Comparison of ENCODE assay signal across 8 cellular contexts in genomic region chr11:83194284-83195175, GRCh38. TPM values are rescaled to one million over a fixed set of nuclear protein-coding genes. Genes with fewer than 3 reads are reported as not detected.
A peak's percentile ranks its signal among the peaks of the same experiment; 100 is the strongest.
DNase-seq lines count a peak whose midpoint lies in the region; TF ChIP-seq lines count a peak whose summit lies in the region.

No MANE protein-coding gene starts in this region.

- H3K4me2 ChIP-seq in H9 (ENCODE audit: insufficient read depth, insufficient read length, low read length) (peak overlapping the region; percentile 91), Loucy (ENCODE audit: low read depth, low read length, poor library complexity, severe bottlenecking) (peak overlapping the region; percentile 100)

- H3K4me3 Mint-ChIP-seq in H9 = peak overlapping the region; percentile 97 to 99

- H3K9me3 ChIP-seq in H9 (ENCODE audit: control insufficient read depth, low read depth, low read length) = no peaks in the 10 kb centered on the region
- H3K9me3 ChIP-seq in Loucy (ENCODE audit: insufficient read depth, low read depth, low read length) = no peaks in the 10 kb centered on the region
- no peaks in the 10 kb centered on the region for H3K9me3 ChIP-seq in liver (ENCODE audit: control insufficient read depth in 4 of 4, low read length in 3 of 4)

- no peak overlapping the region for H3K56ac ChIP-seq in H9 (ENCODE audit: insufficient read length, low read depth, low read length)

- no peaks in the 10 kb centered on the region for H3K9me3 Mint-ChIP-seq in H9

- H3K9me2 ChIP-seq in Loucy (replicated peaks; ENCODE audit: low read depth, low read length) = no peaks in the 10 kb centered on the region

- H4K20me1 ChIP-seq in H9 (ENCODE audit: control insufficient read depth, insufficient read depth, insufficient read length) (no peaks in the 10 kb centered on the region), Loucy (ENCODE audit: insufficient read depth, low read length, poor library complexity, severe bottlenecking) (no peaks in the 10 kb centered on the region)

- H3K4me1 Mint-ChIP-seq in H9 = peaks cover 13% of the 10 kb centered on the region in 2 experiments

- peak overlapping the region in 2 of 3 experiments; percentile 38 to 80; a peak in 4 of 7 replicates for H3K27ac Mint-ChIP-seq in H9

- H3K36me3 Mint-ChIP-seq in H9 (ENCODE audit: insufficient read depth in 1 of 3, low read depth in 3 of 3) = peaks cover 5 to 31% (median 28%) of the 10 kb centered on the region in 3 experiments; a peak in 5 of 7 replicates

- H3K4me3 ChIP-seq in GM12865 (ENCODE audit: low read depth, low read length) (peak overlapping the region; percentile 70), Loucy (ENCODE audit: low read length, poor library complexity, severe bottlenecking) (peak overlapping the region; percentile 100), coronary artery (peak overlapping the region; percentile 84), liver (ENCODE audit: low read depth in 1 of 3, low read length in 3 of 3) (peak overlapping the region; percentile 66 to 96 (median 81))

- H3K18ac ChIP-seq in H9 (ENCODE audit: insufficient read length, low read depth, low read length) = no peak overlapping the region

- TF ChIP-seq RAD21 in liver (IDR thresholded peaks at IDR 0.05) = peak in 1 of 2 donors; percentile 3

- no peaks in the 10 kb centered on the region; the same call in 1 of the 2 replicates for H3K27me3 ChIP-seq in H9 (ENCODE audit: insufficient read depth, low read length)
- no peaks in the 10 kb centered on the region for H3K27me3 ChIP-seq in Loucy (ENCODE audit: insufficient read depth, low read length, poor library complexity, severe bottlenecking)
- H3K27me3 ChIP-seq in liver (ENCODE audit: control insufficient read depth in 4 of 4, insufficient read depth in 4 of 4, low read length in 3 of 4) = no peaks in the 10 kb centered on the region

- no peaks in the 10 kb centered on the region for H3K79me1 ChIP-seq in H9 (ENCODE audit: insufficient read depth, low read depth, low read length, poor library complexity, severe bottlenecking)

- no peaks in the 10 kb centered on the region for H3F3A ChIP-seq in Loucy (ENCODE audit: low read depth)

- no peak overlapping the region for H2BK12ac ChIP-seq in H9 (ENCODE audit: insufficient read length, low read depth, low read length)

- peaks cover 2% of the 10 kb centered on the region for H3K27me3 Mint-ChIP-seq in H9 (ENCODE audit: low read depth)

- H3T11ph ChIP-seq in H9 (ENCODE audit: low read length) = no peak overlapping the region

- H2BK120ac ChIP-seq in H9 (ENCODE audit: low read depth, low read length, poor library complexity, severe bottlenecking) = no peak overlapping the region

- H3K9ac ChIP-seq in H9 (ENCODE audit: extremely low read depth, insufficient read length, low read length) (peak overlapping the region; percentile 64), Loucy (ENCODE audit: low read depth, low read length, poor library complexity, severe bottlenecking) (peak overlapping the region; percentile 51), liver (ENCODE audit: low read depth in 1 of 2, low read length in 2 of 2) (peak overlapping the region; percentile 55 to 71)

- H3K14ac ChIP-seq in H9 (ENCODE audit: insufficient read depth, low read length) = peak overlapping the region; percentile 39; the same call in 1 of the 2 replicates

- no peak overlapping the region for H2BK15ac ChIP-seq in H9 (ENCODE audit: low read depth, low read length)

- H2AK5ac ChIP-seq in H9 (ENCODE audit: insufficient read length, low read length) = no peak overlapping the region

- no peak overlapping the region for H2BK5ac ChIP-seq in H9 (ENCODE audit: insufficient read length, low read length)

- no peak overlapping the region for H2AFZ ChIP-seq in H9 (ENCODE audit: low read length)
- peak overlapping the region; percentile 97 for H2AFZ ChIP-seq in Loucy (ENCODE audit: low read length)

- WGBS in H9 (ENCODE audit: extremely low coverage, insufficient read length, low lambda C conversion rate) = no CpG with 5 or more reads among the region's 35 CpGs
- WGBS in liver = 6% methylated on average over 35 of the region's 35 CpGs

- no peak overlapping the region for H3K4ac ChIP-seq in H9 (ENCODE audit: low read depth, low read length)

- TF ChIP-seq CTCF in GM12865 (IDR thresholded peaks at IDR 0.05; ENCODE audit: insufficient read depth, low read depth, low read length, missing control alignments) (no peak), H9 (conservative IDR thresholded peaks at IDR 0.05) (no peak), Loucy (conservative IDR thresholded peaks at IDR 0.05; ENCODE audit: low read length) (no peak), coronary artery (IDR thresholded peaks at IDR 0.05) (no peak), liver (IDR thresholded peaks at IDR 0.05; ENCODE audit: low read depth, low read length, missing input control) (no peak)

- no peak overlapping the region for H4K91ac ChIP-seq in H9 (ENCODE audit: insufficient read length, low read depth, low read length)

- H4K8ac ChIP-seq in H9 (replicated peaks; ENCODE audit: insufficient read length, low read depth, low read length) = no peak overlapping the region

- peak; percentile 71 for DNase-seq in GM12865 (ENCODE audit: low read depth)
- DNase-seq in H9 = peak; percentile 49
- peak; percentile 69 for DNase-seq in activated CD4-positive, alpha-beta T cell treated with anti-CD3 and anti-CD28 coated beads for 48 hours
- DNase-seq in coronary artery (ENCODE audit: low spot score) = peak; percentile 91
- DNase-seq in stimulated activated CD4-positive, alpha-beta T cell treated with anti-CD3 and anti-CD28 coated beads, Interleukin-4, amount 100 ng/mL, for 48 hours (ENCODE audit: low read depth in 2 of 2) = peak; percentile 38 to 46
- DNase-seq in NCI-H1092 treated with DMSO at 0.1 percent for 48 hours (lab: John Stamatoyannopoulos, UW) = no peak

- H3K36me3 ChIP-seq in Loucy (ENCODE audit: insufficient read depth, low read length) (peaks cover 5% of the 10 kb centered on the region; the same call in 1 of the 2 replicates), liver (ENCODE audit: control insufficient read depth in 4 of 4, insufficient read depth in 3 of 4, low read depth in 1 of 4, low read length in 3 of 4) (peaks cover 3 to 17% (median 5%) of the 10 kb centered on the region in 4 donors)

- H3K23me2 ChIP-seq in H9 (ENCODE audit: insufficient read length, low read depth, low read length, poor library complexity, severe bottlenecking) = peaks cover 19% of the 10 kb centered on the region

- H3K79me2 ChIP-seq in H9 (ENCODE audit: insufficient read depth, low read length) (peaks cover 7% of the 10 kb centered on the region; the same call in 1 of the 2 replicates), Loucy (ENCODE audit: insufficient read depth, low read length) (peaks cover 21% of the 10 kb centered on the region)

- no peak overlapping the region for H3K23ac ChIP-seq in H9 (ENCODE audit: insufficient read length, low read depth, low read length)

- no peaks in the 10 kb centered on the region for H3K4me1 ChIP-seq in H9 (ENCODE audit: insufficient read depth, low read length)
- peaks cover 23% of the 10 kb centered on the region for H3K4me1 ChIP-seq in Loucy (ENCODE audit: insufficient read depth, low read length, poor library complexity, severe bottlenecking)
- H3K4me1 ChIP-seq in liver (ENCODE audit: control insufficient read depth in 4 of 4, insufficient read depth in 4 of 4, low read length in 3 of 4) = peaks cover 6 to 24% (median 15%) of the 10 kb centered on the region in 4 donors

- H4K5ac ChIP-seq in H9 (ENCODE audit: insufficient read length, low read depth, low read length) = no peak overlapping the region

- no peak overlapping the region for H2BK20ac ChIP-seq in H9 (ENCODE audit: low read depth, low read length, poor library complexity, severe bottlenecking)

- no peak overlapping the region for H3K27ac ChIP-seq in H9 (ENCODE audit: insufficient read length, low read depth, low read length)
- H3K27ac ChIP-seq in coronary artery = peak overlapping the region; percentile 75 to 90
- peak overlapping the region; percentile 83 to 97 for H3K27ac ChIP-seq in liver (ENCODE audit: low read depth in 1 of 2, low read length in 2 of 2)

TF ChIP-seq in liver, 16 proteins besides CTCF, POLR2A, EP300 and RAD21:
- peak; percentile 10 for TF ChIP-seq YY1 (IDR thresholded peaks at IDR 0.05)
- TF ChIP-seq FOXA1 (IDR thresholded peaks at IDR 0.05) = no peak

RNA-seq across cellular contexts. Expression of gene ANKRD42, which starts 1.0 kb away (rescaled TPM):
- total RNA-seq in H9 (2021) (4.9 and 5.1 TPM in 2 replicates), liver (1 to 10 TPM; 2.0 to 4.9 TPM)
- polyA plus RNA-seq in liver = 1 to 10 TPM; 2.3 to 2.4 TPM

RNA-seq across cellular contexts. Expression of gene PCF11, which starts 37.6 kb away (rescaled TPM):
- total RNA-seq in H9 (2021) (47.4 and 50.9 TPM in 2 replicates), liver (10 to 100 TPM; 30.3 to 39.7 TPM)
- 1 to 10 TPM; 5.9 to 7.8 TPM for polyA plus RNA-seq in liver
